In genomic region chr13:45356966-45357689, GRCh38 we compare ENCODE assay signal across 14 cellular contexts. TPM values are rescaled to one million over a fixed set of nuclear protein-coding genes. Genes with fewer than 3 reads are reported as not detected.
DNase-seq lines count a peak whose midpoint lies in the region; ATAC-seq, FAIRE-seq and TF ChIP-seq lines count a peak whose summit lies in the region.
"Had no signal": no experiment of that assay in that cellular context is flagged by ENCODE, and none has a peak within 500 bp of the region (broad histone marks: within the 10 kb centered on the region; RNA-seq: fewer than 3 reads in every experiment).

No MANE protein-coding gene starts in this region.

- POLR2A ChIA-PET in RWPE1 (lab: Yijun Ruan, JAX; ENCODE audit: low non-redundant PET) = no interaction called here

- H3K9me3 Mint-ChIP-seq in activated T-cell treated with anti-CD3 and anti-CD28 coated beads, Interleukin-2, amount 50 U/mL, for 24 hours = no peaks in the 10 kb centered on the region
- H3K9me3 Mint-ChIP-seq in activated T-cell treated with anti-CD3 and anti-CD28 coated beads, Interleukin-2, amount 50 U/mL, for 4 hours = no peaks in the 10 kb centered on the region
- H3K9me3 Mint-ChIP-seq in astrocyte (ENCODE audit: unreplicated experiment) = no peaks in the 10 kb centered on the region
- no peaks in the 10 kb centered on the region for H3K9me3 Mint-ChIP-seq in stimulated activated effector memory CD8-positive, alpha-beta T cell treated with anti-CD3 and anti-CD28 coated beads, Interleukin-12 subunit alpha, Interleukin-12 subunit beta, amount 100 ng/mL, for 72 hours

- no peaks in the 10 kb centered on the region for H3K4me1 ChIP-seq in astrocyte (ENCODE audit: insufficient read depth, low read length)
- peaks cover 6% of the 10 kb centered on the region for H3K4me1 ChIP-seq in foreskin keratinocyte

- H3K27me3 Mint-ChIP-seq in activated T-cell treated with anti-CD3 and anti-CD28 coated beads, Interleukin-2, amount 50 U/mL, for 24 hours = no peaks in the 10 kb centered on the region
- no peaks in the 10 kb centered on the region for H3K27me3 Mint-ChIP-seq in activated T-cell treated with anti-CD3 and anti-CD28 coated beads, Interleukin-2, amount 50 U/mL, for 4 hours (ENCODE audit: low read depth)
- no peaks in the 10 kb centered on the region for H3K27me3 Mint-ChIP-seq in astrocyte (ENCODE audit: low read depth, unreplicated experiment)

- CTCF ChIA-PET in RWPE1 (lab: Yijun Ruan, JAX) = no interaction called here

- H3K9me3 ChIP-seq in astrocyte (ENCODE audit: insufficient read depth, low read depth, low read length) = no peaks in the 10 kb centered on the region

- H3K27ac Mint-ChIP-seq in activated T-cell treated with anti-CD3 and anti-CD28 coated beads, Interleukin-2, amount 50 U/mL, for 24 hours = peak overlapping the region; percentile 77
- no peak overlapping the region for H3K27ac Mint-ChIP-seq in astrocyte (ENCODE audit: unreplicated experiment)
- peak overlapping the region; percentile 91 for H3K27ac Mint-ChIP-seq in stimulated activated effector memory CD8-positive, alpha-beta T cell treated with anti-CD3 and anti-CD28 coated beads, Interleukin-12 subunit alpha, Interleukin-12 subunit beta, amount 100 ng/mL, for 72 hours

- no peak overlapping the region for H3K9ac ChIP-seq in astrocyte (ENCODE audit: low read length)

- no peak overlapping the region for H2AFZ ChIP-seq in astrocyte (ENCODE audit: low read depth, low read length)

- H3K27me3 ChIP-seq in astrocyte (ENCODE audit: insufficient read depth, low read length) (no peaks in the 10 kb centered on the region), foreskin keratinocyte (no peaks in the 10 kb centered on the region)

- DNase-seq in activated T-cell treated with anti-CD3 and anti-CD28 coated beads, Interleukin-2, amount 50 U/mL, for 24 hours = no peak
- DNase-seq in activated T-cell treated with anti-CD3 and anti-CD28 coated beads, Interleukin-2, amount 50 U/mL, for 4 hours = no peak
- DNase-seq in RWPE1 (ENCODE audit: low spot score) (no peak), astrocyte (ENCODE audit: low read depth) (peak; percentile 47), cerebellum (ENCODE audit: low spot score) (no peak), foreskin keratinocyte (no peak), HPDE6-E6E7 (ENCODE audit: extremely low spot score) (no peak)
- DNase-seq in stimulated activated effector memory CD8-positive, alpha-beta T cell treated with anti-CD3 and anti-CD28 coated beads, Interleukin-12 subunit alpha, Interleukin-12 subunit beta, amount 100 ng/mL, for 72 hours (ENCODE audit: low spot score in 2 of 2) = no peak
- DNase-seq: activated T-cell treated with anti-CD3 and anti-CD28 coated beads for 4 hours, mesenchymal stem cell, Right ventricle myocardium superior, WERI-Rb-1 had no signal

- no peak for ATAC-seq in activated T-cell treated with anti-CD3 and anti-CD28 coated beads, Interleukin-2, amount 50 U/mL, for 4 hours
- peak; percentile 84 for ATAC-seq in stimulated activated effector memory CD8-positive, alpha-beta T cell treated with anti-CD3 and anti-CD28 coated beads, Interleukin-12 subunit alpha, Interleukin-12 subunit beta, amount 100 ng/mL, for 72 hours
- ATAC-seq in foreskin keratinocyte = no peak

- peaks cover 6% of the 10 kb centered on the region for H3K36me3 ChIP-seq in astrocyte (ENCODE audit: insufficient read depth, low read length)
- H3K36me3 ChIP-seq: WERI-Rb-1 had no signal

- H3K27ac ChIP-seq in RWPE1 (peak overlapping the region; percentile 40), astrocyte (ENCODE audit: low read depth, low read length) (no peak overlapping the region), foreskin keratinocyte (no peak overlapping the region)
- H3K27ac ChIP-seq: skin epidermis, WERI-Rb-1 had no signal

- no peak overlapping the region for H3K4me2 ChIP-seq in astrocyte (ENCODE audit: low read length)

- no peak for FAIRE-seq in astrocyte (lab: Jason Lieb, UNC)
- FAIRE-seq: H54 had no signal

- TF ChIP-seq CTCF in RWPE1 (conservative IDR thresholded peaks at IDR 0.05; ENCODE audit: low read depth) = no peak
- TF ChIP-seq CTCF in astrocyte (IDR thresholded peaks at IDR 0.05; ENCODE audit: insufficient read depth, low read depth, low read length) = no peak
- TF ChIP-seq CTCF in foreskin keratinocyte (conservative IDR thresholded peaks at IDR 0.05) = no peak

- peaks cover 5% of the 10 kb centered on the region for H4K20me1 ChIP-seq in astrocyte (ENCODE audit: insufficient read depth, low read length)

- peaks cover 18% of the 10 kb centered on the region for H3K4me1 Mint-ChIP-seq in activated T-cell treated with anti-CD3 and anti-CD28 coated beads, Interleukin-2, amount 50 U/mL, for 24 hours (ENCODE audit: low read depth)
- peaks cover 13% of the 10 kb centered on the region for H3K4me1 Mint-ChIP-seq in activated T-cell treated with anti-CD3 and anti-CD28 coated beads, Interleukin-2, amount 50 U/mL, for 4 hours (ENCODE audit: low read depth)
- peaks cover 5% of the 10 kb centered on the region for H3K4me1 Mint-ChIP-seq in astrocyte (ENCODE audit: low read depth, unreplicated experiment)
- H3K4me1 Mint-ChIP-seq in stimulated activated effector memory CD8-positive, alpha-beta T cell treated with anti-CD3 and anti-CD28 coated beads, Interleukin-12 subunit alpha, Interleukin-12 subunit beta, amount 100 ng/mL, for 72 hours = peaks cover 25% of the 10 kb centered on the region

- no peak overlapping the region for H3K4me3 Mint-ChIP-seq in activated T-cell treated with anti-CD3 and anti-CD28 coated beads, Interleukin-2, amount 50 U/mL, for 24 hours
- H3K4me3 Mint-ChIP-seq in activated T-cell treated with anti-CD3 and anti-CD28 coated beads, Interleukin-2, amount 50 U/mL, for 4 hours = no peak overlapping the region
- H3K4me3 Mint-ChIP-seq in astrocyte (ENCODE audit: unreplicated experiment) = no peak overlapping the region
- peak overlapping the region; percentile 30 for H3K4me3 Mint-ChIP-seq in stimulated activated effector memory CD8-positive, alpha-beta T cell treated with anti-CD3 and anti-CD28 coated beads, Interleukin-12 subunit alpha, Interleukin-12 subunit beta, amount 100 ng/mL, for 72 hours

- H3K79me2 ChIP-seq in astrocyte (ENCODE audit: insufficient read depth, low read length) = no peaks in the 10 kb centered on the region

- H3K36me3 Mint-ChIP-seq in activated T-cell treated with anti-CD3 and anti-CD28 coated beads, Interleukin-2, amount 50 U/mL, for 24 hours (ENCODE audit: low read depth) = peaks cover 66% of the 10 kb centered on the region
- H3K36me3 Mint-ChIP-seq in activated T-cell treated with anti-CD3 and anti-CD28 coated beads, Interleukin-2, amount 50 U/mL, for 4 hours (ENCODE audit: insufficient read depth) = peaks cover 21% of the 10 kb centered on the region
- H3K36me3 Mint-ChIP-seq in astrocyte (ENCODE audit: low read depth, unreplicated experiment) = peaks cover 22% of the 10 kb centered on the region
- peaks cover 97% of the 10 kb centered on the region for H3K36me3 Mint-ChIP-seq in stimulated activated effector memory CD8-positive, alpha-beta T cell treated with anti-CD3 and anti-CD28 coated beads, Interleukin-12 subunit alpha, Interleukin-12 subunit beta, amount 100 ng/mL, for 72 hours

- H3K4me3 ChIP-seq in astrocyte (ENCODE audit: insufficient read depth, low read depth, low read length) = no peak overlapping the region
- H3K4me3 ChIP-seq: skin epidermis had no signal

RNA-seq across cellular contexts. Expression of gene TPT1, which starts 16.1 kb away (rescaled TPM):
- 1,000 to 10,000 TPM; 1,937 to 2,193 (median 1,961) TPM for total RNA-seq in activated T-cell treated with anti-CD3 and anti-CD28 coated beads, Interleukin-2, amount 50 U/mL, for 4 hours
- total RNA-seq in astrocyte (2,316 and 2,540 TPM in 2 replicates), cerebellum (1,148 TPM), foreskin keratinocyte (3,187 and 3,228 TPM in 2 replicates)
- 4,571 and 4,595 TPM in 2 replicates for polyA plus RNA-seq in foreskin keratinocyte
